Comparison of ENCODE assay signal across 14 cellular contexts in genomic region chr5:142248853-142249462, GRCh38.
DNase-seq lines count a peak whose midpoint lies in the region; ATAC-seq and TF ChIP-seq lines count a peak whose summit lies in the region.
"Had no signal": no experiment of that assay in that cellular context is flagged by ENCODE, and none has a peak within 500 bp of the region (broad histone marks: within the 10 kb centered on the region; RNA-seq: fewer than 3 reads in every experiment).

No MANE protein-coding gene starts in this region.

- peak; percentile 60 for DNase-seq in AG09319 (ENCODE audit: extremely low read depth, low read depth)
- DNase-seq in LNCaP clone FGC (ENCODE audit: low read depth), result peak; percentile 59
- peak; percentile 51 for DNase-seq in fibroblast of mammary gland (ENCODE audit: low read depth)
- peak; percentile 90 for DNase-seq in myocyte (ENCODE audit: low read depth)
- no peak for DNase-seq in brain microvascular endothelial cell
- DNase-seq in NCI-H2171 treated with DMSO at 0.1 percent for 48 hours (lab: John Stamatoyannopoulos, UW), result no peak
- DNase-seq in NCI-H748 (lab: John Stamatoyannopoulos, UW; ENCODE audit: unreplicated experiment), result no peak
- DNase-seq: caudate nucleus; CD8-positive, alpha-beta T cell; foreskin melanocyte; Karpas-422; midbrain; stimulated activated naive CD4-positive, alpha-beta T cell had no signal

- H3K4me3 ChIP-seq in LNCaP clone FGC (ENCODE audit: low read depth, low read length), result 0 out of 2 replicates have a peak overlapping the region, but pooled peaks have one; percentile 11
- no peak overlapping the region for H3K4me3 ChIP-seq in fibroblast of mammary gland (ENCODE audit: control insufficient read depth, low read depth, low read length)
- H3K4me3 ChIP-seq in brain microvascular endothelial cell (ENCODE audit: low read depth, low read length), result no peak overlapping the region

- no peaks in the 10 kb centered on the region for H3K27me3 ChIP-seq in brain microvascular endothelial cell (replicated peaks)

- in situ Hi-C loops in brain microvascular endothelial cell (cut with HindIII; ENCODE audit: low pct_ligation_motif_present, low sequenced_read_pairs), result no loop called here

- no peak for ATAC-seq in HG02642 (IDR thresholded peaks at IDR 0.05; ENCODE audit: poor library complexity, unreplicated experiment)
- ATAC-seq: CD8-positive, alpha-beta T cell had no signal

- H3K36me3 ChIP-seq in brain microvascular endothelial cell (replicated peaks), result no peaks in the 10 kb centered on the region

- TF ChIP-seq CTCF in AG09319 (IDR thresholded peaks at IDR 0.05; ENCODE audit: low read depth, low read length), result no peak
- TF ChIP-seq CTCF in LNCaP clone FGC (IDR thresholded peaks at IDR 0.05; ENCODE audit: control insufficient read depth, extremely low read depth, insufficient read depth), result no peak
- no peak for TF ChIP-seq CTCF in fibroblast of mammary gland (conservative IDR thresholded peaks at IDR 0.05; ENCODE audit: control insufficient read depth, insufficient read depth, low read depth, low read length)
- no peak for TF ChIP-seq CTCF in brain microvascular endothelial cell (IDR thresholded peaks at IDR 0.05; ENCODE audit: low read depth, low read length, missing control alignments)

- no peak overlapping the region for H3K27ac ChIP-seq in brain microvascular endothelial cell

Comparison
In these comparisons a context has a peak if more than half of its experiments do, and no peak if none do; other contexts are left out.
1. DNase-seq: peak in AG09319 (single experiment), LNCaP clone FGC (single experiment), fibroblast of mammary gland (single experiment) and myocyte (single experiment); none in brain microvascular endothelial cell (single experiment), NCI-H2171 treated with DMSO at 0.1 percent for 48 hours (single experiment) and NCI-H748 (single experiment).